Comparison of ENCODE assay signal across 8 cellular contexts in the genomic region with DNA sequence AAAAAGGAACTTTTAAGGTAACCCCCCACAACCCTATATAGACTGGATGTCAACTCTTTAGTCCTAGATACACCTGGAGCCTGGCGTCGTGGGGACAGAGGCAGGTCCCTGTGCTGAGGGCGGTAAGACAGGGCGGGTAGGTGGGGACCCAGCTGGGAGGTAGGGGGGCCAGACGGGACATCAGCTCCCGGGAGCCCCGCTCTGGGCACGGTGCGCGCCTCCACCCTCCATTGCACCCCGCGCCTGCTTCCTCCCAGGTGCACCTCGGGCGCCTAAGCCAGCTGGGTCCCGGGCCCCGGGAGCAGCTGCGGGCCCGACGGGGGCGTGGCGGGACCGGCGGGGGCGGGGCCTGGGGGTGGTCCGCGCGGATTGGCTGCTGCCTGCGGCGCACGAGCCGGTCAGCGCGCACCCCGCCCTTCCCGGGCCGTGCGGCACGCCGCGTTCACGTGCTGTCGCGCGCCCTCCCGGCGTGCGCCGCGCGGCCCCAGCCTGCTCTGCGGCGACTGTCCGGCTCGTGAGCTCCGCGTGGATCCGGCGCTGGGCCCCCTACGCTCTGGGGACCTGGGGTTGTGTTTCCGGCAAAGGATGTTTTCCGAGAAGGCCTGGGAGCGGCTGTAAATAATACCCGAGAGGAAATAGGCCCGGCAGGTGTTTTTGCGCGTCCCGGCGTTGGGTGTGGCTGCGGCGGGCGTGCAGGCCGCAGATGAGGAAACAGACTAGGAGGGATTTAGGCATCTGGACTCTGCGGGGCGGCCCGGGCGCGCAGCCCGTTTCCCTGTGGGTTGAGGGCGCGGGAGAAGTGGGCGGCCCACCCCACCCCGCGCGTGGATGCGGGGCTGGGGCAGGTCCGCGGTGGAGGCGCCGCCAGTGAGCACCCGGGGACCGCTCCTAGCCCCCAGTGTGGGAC. TPM values are rescaled to one million over a fixed set of nuclear protein-coding genes. Genes with fewer than 3 reads are reported as not detected.
A peak's percentile ranks its signal among the peaks of the same experiment; 100 is the strongest.
DNase-seq lines count a peak whose midpoint lies in the region; ATAC-seq and TF ChIP-seq lines count a peak whose summit lies in the region.

No MANE protein-coding gene starts in this region.

- CTCF ChIA-PET in AG04449 (lab: Yijun Ruan, JAX), result interaction anchor here (0.9 to 3.8 kb wide), 4 partner anchors 12 to 238 kb away, joined by 3 to 20 read pairs (median 3); a partner anchor contains a TSS

- H3K9me3 Mint-ChIP-seq in activated CD4-positive, alpha-beta T cell treated with anti-CD3 and anti-CD28 coated beads, Interleukin-2, amount 10 ng/mL, durations not matched to agents 24 days and 14 days, result no peaks in the 10 kb centered on the region

- H3K4me3 ChIP-seq in AG04449 (ENCODE audit: low read depth, low read length) (peak overlapping the region; percentile 74), lower leg skin (ENCODE audit: low read depth, poor library complexity, severe bottlenecking) (peak overlapping the region; percentile 61)

- POLR2A ChIA-PET in AG04449 (lab: Yijun Ruan, JAX), result interaction anchor here (1.0 to 1.2 kb wide), 4 partner anchors 8 to 39 kb away, joined by 3 to 8 read pairs (median 6); a partner anchor contains a TSS

- H3K36me3 Mint-ChIP-seq in activated CD4-positive, alpha-beta T cell treated with anti-CD3 and anti-CD28 coated beads, Interleukin-2, amount 10 ng/mL, durations not matched to agents 24 days and 14 days (ENCODE audit: low read depth), result peaks cover 29% of the 10 kb centered on the region

- H3K4me1 Mint-ChIP-seq in activated CD4-positive, alpha-beta T cell treated with anti-CD3 and anti-CD28 coated beads, Interleukin-2, amount 10 ng/mL, durations not matched to agents 24 days and 14 days, result peaks cover 49% of the 10 kb centered on the region

- ATAC-seq in GM18867 (IDR thresholded peaks at IDR 0.05; ENCODE audit: unreplicated experiment) (peak; percentile 96), HG03097 (IDR thresholded peaks at IDR 0.05; ENCODE audit: low FRiP score, unreplicated experiment) (peak; percentile 87)

- DNase-seq in AG04449 (ENCODE audit: low read depth, low spot score) (no peak), NCI-H446 treated with DMSO at 0.1 percent for 48 hours (lab: John Stamatoyannopoulos, UW) (peak; percentile 60), dedifferentiated amniotic fluid mesenchymal stem cell (ENCODE audit: extremely low spot score) (peak; percentile 25), lower leg skin (ENCODE audit: low spot score in 2 of 2) (peak; percentile 79 to 97)
- peak; percentile 98 for DNase-seq in activated CD4-positive, alpha-beta T cell treated with anti-CD3 and anti-CD28 coated beads, Interleukin-2, amount 10 ng/mL, durations not matched to agents 24 days and 14 days
- DNase-seq in stimulated activated CD4-positive, alpha-beta T cell treated with anti-CD3 and anti-CD28 coated beads, Interleukin-4, amount 100 ng/mL, for 24 hours, result peak; percentile 91

- H3K27me3 Mint-ChIP-seq in activated CD4-positive, alpha-beta T cell treated with anti-CD3 and anti-CD28 coated beads, Interleukin-2, amount 10 ng/mL, durations not matched to agents 24 days and 14 days, result no peaks in the 10 kb centered on the region

- H3K4me3 Mint-ChIP-seq in activated CD4-positive, alpha-beta T cell treated with anti-CD3 and anti-CD28 coated beads, Interleukin-2, amount 10 ng/mL, durations not matched to agents 24 days and 14 days, result peak overlapping the region; percentile 98

- intact Hi-C loops in activated CD4-positive, alpha-beta T cell treated with anti-CD3 and anti-CD28 coated beads, Interleukin-2, amount 10 ng/mL, durations not matched to agents 24 days and 14 days (cut with micrococcal nuclease), result loop anchor here (1.0 kb wide), 4 partner anchors 22 to 107 kb away; a partner anchor contains a TSS
- intact Hi-C loops in lower leg skin (cut with DNase I; ENCODE audit: low total_unique reads), result no loop called here

- no peak for TF ChIP-seq POLR2A in lower leg skin (IDR thresholded peaks at IDR 0.05)

- TF ChIP-seq CTCF in AG04449 (IDR thresholded peaks at IDR 0.05; ENCODE audit: insufficient read depth, low read length, missing control alignments) (no peak), lower leg skin (IDR thresholded peaks at IDR 0.05) (no peak)

- WGBS in lower leg skin, 2 donors, result 1% methylated on average over 29 to 36 of the region's 91 CpGs

- H3K27ac Mint-ChIP-seq in activated CD4-positive, alpha-beta T cell treated with anti-CD3 and anti-CD28 coated beads, Interleukin-2, amount 10 ng/mL, durations not matched to agents 24 days and 14 days, result peak overlapping the region; percentile 98

RNA-seq across cellular contexts. Expression of a gene that starts 39.1 kb away (rescaled TPM):
- total RNA-seq in activated CD4-positive, alpha-beta T cell treated with anti-CD3 and anti-CD28 coated beads, Interleukin-2, amount 10 ng/mL, durations not matched to agents 24 days and 14 days, result 108 TPM in 2 replicates
- total RNA-seq in lower leg skin, result 10 to 100 TPM; 56.4 to 77.4 (median 69.2) TPM
